ENCODE assay signal across 3 cellular contexts in the genomic region with DNA sequence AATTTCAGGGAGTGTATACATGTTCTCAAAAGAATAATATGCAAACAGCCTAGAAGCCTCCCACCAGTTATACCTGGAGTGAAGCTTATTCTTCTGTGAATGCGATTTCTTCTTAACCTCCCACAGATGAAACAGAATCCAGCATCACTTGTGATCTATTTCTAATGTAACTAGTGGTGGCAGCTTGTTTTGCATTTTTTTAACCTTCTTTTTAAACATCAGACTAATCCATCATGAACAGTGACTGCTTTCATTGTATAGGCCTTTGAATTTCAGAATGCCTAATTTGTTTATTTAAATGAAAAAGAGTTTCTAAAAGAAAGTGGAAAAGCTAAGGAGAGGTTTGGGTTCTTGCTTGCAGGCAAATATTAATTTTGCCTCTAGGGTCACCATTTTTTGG.
"Had no signal": no experiment of that assay in that cellular context is flagged by ENCODE, and none has a peak within 500 bp of the region (broad histone marks: within the 10 kb centered on the region; RNA-seq: fewer than 3 reads in every experiment).

No MANE protein-coding gene starts in this region.

- H3K4me3 ChIP-seq: GM12878 had no signal

- DNase-seq: GDM1, GF-D8 had no signal

- ATAC-seq: GM12878 had no signal
